ENCODE assay signal across 8 cellular contexts in genomic region chr10:124063736-124064135, GRCh38. TPM values are rescaled to one million over a fixed set of nuclear protein-coding genes. Genes with fewer than 3 reads are reported as not detected.
DNase-seq lines count a peak whose midpoint lies in the region; ATAC-seq and TF ChIP-seq lines count a peak whose summit lies in the region.

No MANE protein-coding gene starts in this region.

- peak overlapping the region; percentile 72 for H3K9ac ChIP-seq in OCI-LY1 (ENCODE audit: low read length)

- H3K27ac Mint-ChIP-seq in activated T-cell treated with anti-CD3 and anti-CD28 coated beads, Interleukin-2, amount 50 U/mL, for 24 hours, result peak overlapping the region; percentile 81

- no peaks in the 10 kb centered on the region for H4K20me1 ChIP-seq in OCI-LY1 (ENCODE audit: insufficient read depth, low read length)

- no peak for DNase-seq in activated T-cell treated with anti-CD3 and anti-CD28 coated beads, Interleukin-2, amount 50 U/mL, for 24 hours
- no peak for DNase-seq in activated T-cell treated with anti-CD3 and anti-CD28 coated beads for 4 hours
- DNase-seq in foreskin fibroblast, result peak; percentile 82 to 91
- no peak for DNase-seq in thoracic aorta (ENCODE audit: low spot score)
- DNase-seq in HAP-1 (ENCODE audit: low spot score in 2 of 2), result no peak
- DNase-seq in activated CD8-positive, alpha-beta memory T cell treated with anti-CD3 and anti-CD28 coated beads, Interleukin-2, amount 50 U/mL, for 48 hours, result no peak

- H3K27ac ChIP-seq in OCI-LY1 (ENCODE audit: low read depth, low read length, poor library complexity, severe bottlenecking) (peak overlapping the region; percentile 98), thoracic aorta (peak overlapping the region in 1 of 2 donors; percentile 52)

- H3K9me3 Mint-ChIP-seq in activated T-cell treated with anti-CD3 and anti-CD28 coated beads, Interleukin-2, amount 50 U/mL, for 24 hours, result no peaks in the 10 kb centered on the region

- peak; percentile 49 for ATAC-seq in thoracic aorta (ENCODE audit: insufficient number of reproducible peaks, low FRiP score, low read depth)
- no peak for ATAC-seq in HG03521 (IDR thresholded peaks at IDR 0.05; ENCODE audit: unreplicated experiment)

- H3K79me2 ChIP-seq in OCI-LY1 (ENCODE audit: insufficient read depth, low read length), result no peaks in the 10 kb centered on the region

- H3K9me2 ChIP-seq in OCI-LY1 (ENCODE audit: low read depth, low read length), result no peaks in the 10 kb centered on the region

- no peaks in the 10 kb centered on the region for H3K27me3 ChIP-seq in OCI-LY1 (ENCODE audit: insufficient read depth, low read length)
- H3K27me3 ChIP-seq in thoracic aorta (replicated peaks; ENCODE audit: insufficient read depth), result no peaks in the 10 kb centered on the region
- peaks cover 18% of the 10 kb centered on the region for H3K27me3 ChIP-seq in HAP-1 (ENCODE audit: low read depth)

- H3K4me3 Mint-ChIP-seq in activated T-cell treated with anti-CD3 and anti-CD28 coated beads, Interleukin-2, amount 50 U/mL, for 24 hours, result peak overlapping the region; percentile 53

- no peaks in the 10 kb centered on the region for H3K9me3 ChIP-seq in OCI-LY1 (ENCODE audit: low read length)
- no peaks in the 10 kb centered on the region for H3K9me3 ChIP-seq in thoracic aorta
- no peaks in the 10 kb centered on the region for H3K9me3 ChIP-seq in HAP-1

- TF ChIP-seq CTCF in OCI-LY1 (IDR thresholded peaks at IDR 0.05; ENCODE audit: low read length) (no peak), foreskin fibroblast (IDR thresholded peaks at IDR 0.05; ENCODE audit: low read depth, low read length) (no peak), thoracic aorta (IDR thresholded peaks at IDR 0.05) (no peak)

- peaks cover 4% of the 10 kb centered on the region for H3F3A ChIP-seq in OCI-LY1 (ENCODE audit: insufficient read depth, low read length)

- peaks cover 3% of the 10 kb centered on the region for H3K27me3 Mint-ChIP-seq in activated T-cell treated with anti-CD3 and anti-CD28 coated beads, Interleukin-2, amount 50 U/mL, for 24 hours

- H3K4me1 ChIP-seq in OCI-LY1 (ENCODE audit: insufficient read depth, low read length, severe bottlenecking) (peaks cover 95% of the 10 kb centered on the region), thoracic aorta (ENCODE audit: control insufficient read depth in 1 of 2, low read depth in 2 of 2) (peaks cover 13 to 34% of the 10 kb centered on the region in 2 donors), HAP-1 (no peaks in the 10 kb centered on the region)

- H3K4me1 Mint-ChIP-seq in activated T-cell treated with anti-CD3 and anti-CD28 coated beads, Interleukin-2, amount 50 U/mL, for 24 hours (ENCODE audit: low read depth), result peaks cover 34% of the 10 kb centered on the region

- peak overlapping the region; percentile 83 for H3K4me2 ChIP-seq in OCI-LY1 (ENCODE audit: low read length)

- no peaks in the 10 kb centered on the region for H3K36me3 ChIP-seq in OCI-LY1 (ENCODE audit: insufficient read depth, low read length)
- H3K36me3 ChIP-seq in thoracic aorta, result no peaks in the 10 kb centered on the region
- H3K36me3 ChIP-seq in HAP-1 (replicated peaks), result no peaks in the 10 kb centered on the region

- H3K4me3 ChIP-seq in OCI-LY1 (ENCODE audit: low read depth, low read length, poor library complexity, severe bottlenecking) (peak overlapping the region; percentile 51), foreskin fibroblast (ENCODE audit: low read depth in 1 of 2, low read length in 2 of 2) (peak overlapping the region in 1 of 2 donors; percentile 4), thoracic aorta (no peak overlapping the region), HAP-1 (no peak overlapping the region)

- H2AFZ ChIP-seq in OCI-LY1 (ENCODE audit: low read length), result no peak overlapping the region

- in situ Hi-C loops in HAP-1 (cut with MboI; ENCODE audit: low sequenced_read_pairs), result no loop called here

- no peaks in the 10 kb centered on the region for H3K36me3 Mint-ChIP-seq in activated T-cell treated with anti-CD3 and anti-CD28 coated beads, Interleukin-2, amount 50 U/mL, for 24 hours (ENCODE audit: low read depth)

RNA-seq across cellular contexts. Expression of gene CHST15, which starts 29.7 kb away (rescaled TPM):
- total RNA-seq in thoracic aorta, result 10 to 100 TPM; 31.9 to 34.0 TPM

Comparison
In these comparisons a context has a peak if more than half of its experiments do, and no peak if none do; other contexts are left out.
1. DNase-seq: peak in foreskin fibroblast (2 of 2); none in activated T-cell treated with anti-CD3 and anti-CD28 coated beads, Interleukin-2, amount 50 U/mL, for 24 hours (single experiment), activated T-cell treated with anti-CD3 and anti-CD28 coated beads for 4 hours (single experiment), thoracic aorta (single experiment), HAP-1 (0 of 2) and activated CD8-positive, alpha-beta memory T cell treated with anti-CD3 and anti-CD28 coated beads, Interleukin-2, amount 50 U/mL, for 48 hours (single experiment).